Comparison of ENCODE assay signal across 1 cellular context in the genomic region with DNA sequence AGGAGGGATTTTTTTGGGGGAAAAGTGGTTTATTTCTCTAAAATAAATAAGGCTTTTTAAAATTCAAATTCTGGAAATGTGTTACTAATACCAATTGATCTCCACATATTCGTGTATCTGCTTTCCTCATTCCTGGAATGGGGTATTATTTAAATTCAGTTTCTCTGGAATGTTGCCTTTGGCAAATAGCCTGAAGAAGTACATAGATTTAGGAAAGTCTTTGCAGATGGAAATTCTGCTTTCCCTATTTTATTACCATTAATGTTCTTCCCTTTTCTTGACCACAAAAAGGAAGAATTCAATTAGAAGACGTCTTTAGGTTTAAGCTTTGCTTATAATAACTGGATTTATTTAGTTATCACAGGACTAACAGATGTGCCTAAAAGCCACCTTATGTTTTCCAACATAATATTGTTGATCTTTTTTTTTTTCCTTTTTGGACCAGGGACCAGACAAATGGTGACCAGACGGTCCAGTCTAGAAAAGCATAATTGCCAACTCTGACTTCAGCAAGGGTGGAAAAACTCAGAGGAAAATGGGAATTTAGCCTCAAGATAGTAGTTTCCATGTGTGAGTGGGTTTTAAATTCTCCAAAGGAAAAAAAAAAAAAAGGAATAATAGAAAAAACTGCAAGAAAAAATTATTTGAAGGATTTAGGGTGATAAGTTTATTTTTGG.
TF ChIP-seq lines count a peak whose summit lies in the region.

No MANE protein-coding gene starts in this region.

TF ChIP-seq in GM23338, 12 proteins besides CTCF, POLR2A, EP300 and RAD21 (continued from another document):
- TF ChIP-seq, protein P1, sequence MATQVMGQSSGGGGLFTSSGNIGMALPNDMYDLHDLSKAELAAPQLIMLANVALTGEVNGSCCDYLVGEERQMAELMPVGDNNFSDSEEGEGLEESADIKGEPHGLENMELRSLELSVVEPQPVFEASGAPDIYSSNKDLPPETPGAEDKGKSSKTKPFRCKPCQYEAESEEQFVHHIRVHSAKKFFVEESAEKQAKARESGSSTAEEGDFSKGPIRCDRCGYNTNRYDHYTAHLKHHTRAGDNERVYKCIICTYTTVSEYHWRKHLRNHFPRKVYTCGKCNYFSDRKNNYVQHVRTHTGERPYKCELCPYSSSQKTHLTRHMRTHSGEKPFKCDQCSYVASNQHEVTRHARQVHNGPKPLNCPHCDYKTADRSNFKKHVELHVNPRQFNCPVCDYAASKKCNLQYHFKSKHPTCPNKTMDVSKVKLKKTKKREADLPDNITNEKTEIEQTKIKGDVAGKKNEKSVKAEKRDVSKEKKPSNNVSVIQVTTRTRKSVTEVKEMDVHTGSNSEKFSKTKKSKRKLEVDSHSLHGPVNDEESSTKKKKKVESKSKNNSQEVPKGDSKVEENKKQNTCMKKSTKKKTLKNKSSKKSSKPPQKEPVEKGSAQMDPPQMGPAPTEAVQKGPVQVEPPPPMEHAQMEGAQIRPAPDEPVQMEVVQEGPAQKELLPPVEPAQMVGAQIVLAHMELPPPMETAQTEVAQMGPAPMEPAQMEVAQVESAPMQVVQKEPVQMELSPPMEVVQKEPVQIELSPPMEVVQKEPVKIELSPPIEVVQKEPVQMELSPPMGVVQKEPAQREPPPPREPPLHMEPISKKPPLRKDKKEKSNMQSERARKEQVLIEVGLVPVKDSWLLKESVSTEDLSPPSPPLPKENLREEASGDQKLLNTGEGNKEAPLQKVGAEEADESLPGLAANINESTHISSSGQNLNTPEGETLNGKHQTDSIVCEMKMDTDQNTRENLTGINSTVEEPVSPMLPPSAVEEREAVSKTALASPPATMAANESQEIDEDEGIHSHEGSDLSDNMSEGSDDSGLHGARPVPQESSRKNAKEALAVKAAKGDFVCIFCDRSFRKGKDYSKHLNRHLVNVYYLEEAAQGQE (IDR thresholded peaks at IDR 0.05; ENCODE audit: unreplicated experiment) = no peak
- TF ChIP-seq, protein P2, sequence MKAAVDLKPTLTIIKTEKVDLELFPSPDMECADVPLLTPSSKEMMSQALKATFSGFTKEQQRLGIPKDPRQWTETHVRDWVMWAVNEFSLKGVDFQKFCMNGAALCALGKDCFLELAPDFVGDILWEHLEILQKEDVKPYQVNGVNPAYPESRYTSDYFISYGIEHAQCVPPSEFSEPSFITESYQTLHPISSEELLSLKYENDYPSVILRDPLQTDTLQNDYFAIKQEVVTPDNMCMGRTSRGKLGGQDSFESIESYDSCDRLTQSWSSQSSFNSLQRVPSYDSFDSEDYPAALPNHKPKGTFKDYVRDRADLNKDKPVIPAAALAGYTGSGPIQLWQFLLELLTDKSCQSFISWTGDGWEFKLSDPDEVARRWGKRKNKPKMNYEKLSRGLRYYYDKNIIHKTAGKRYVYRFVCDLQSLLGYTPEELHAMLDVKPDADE (IDR thresholded peaks at IDR 0.05) = no peak
- TF ChIP-seq STAT1 (IDR thresholded peaks at IDR 0.05; ENCODE audit: unreplicated experiment) (no peak), EZH2 (IDR thresholded peaks at IDR 0.05; ENCODE audit: low read depth, unreplicated experiment) (no peak), ZNF114 (CRISPR knock-in tag; IDR thresholded peaks at IDR 0.05) (no peak)
- TF ChIP-seq, protein P3, sequence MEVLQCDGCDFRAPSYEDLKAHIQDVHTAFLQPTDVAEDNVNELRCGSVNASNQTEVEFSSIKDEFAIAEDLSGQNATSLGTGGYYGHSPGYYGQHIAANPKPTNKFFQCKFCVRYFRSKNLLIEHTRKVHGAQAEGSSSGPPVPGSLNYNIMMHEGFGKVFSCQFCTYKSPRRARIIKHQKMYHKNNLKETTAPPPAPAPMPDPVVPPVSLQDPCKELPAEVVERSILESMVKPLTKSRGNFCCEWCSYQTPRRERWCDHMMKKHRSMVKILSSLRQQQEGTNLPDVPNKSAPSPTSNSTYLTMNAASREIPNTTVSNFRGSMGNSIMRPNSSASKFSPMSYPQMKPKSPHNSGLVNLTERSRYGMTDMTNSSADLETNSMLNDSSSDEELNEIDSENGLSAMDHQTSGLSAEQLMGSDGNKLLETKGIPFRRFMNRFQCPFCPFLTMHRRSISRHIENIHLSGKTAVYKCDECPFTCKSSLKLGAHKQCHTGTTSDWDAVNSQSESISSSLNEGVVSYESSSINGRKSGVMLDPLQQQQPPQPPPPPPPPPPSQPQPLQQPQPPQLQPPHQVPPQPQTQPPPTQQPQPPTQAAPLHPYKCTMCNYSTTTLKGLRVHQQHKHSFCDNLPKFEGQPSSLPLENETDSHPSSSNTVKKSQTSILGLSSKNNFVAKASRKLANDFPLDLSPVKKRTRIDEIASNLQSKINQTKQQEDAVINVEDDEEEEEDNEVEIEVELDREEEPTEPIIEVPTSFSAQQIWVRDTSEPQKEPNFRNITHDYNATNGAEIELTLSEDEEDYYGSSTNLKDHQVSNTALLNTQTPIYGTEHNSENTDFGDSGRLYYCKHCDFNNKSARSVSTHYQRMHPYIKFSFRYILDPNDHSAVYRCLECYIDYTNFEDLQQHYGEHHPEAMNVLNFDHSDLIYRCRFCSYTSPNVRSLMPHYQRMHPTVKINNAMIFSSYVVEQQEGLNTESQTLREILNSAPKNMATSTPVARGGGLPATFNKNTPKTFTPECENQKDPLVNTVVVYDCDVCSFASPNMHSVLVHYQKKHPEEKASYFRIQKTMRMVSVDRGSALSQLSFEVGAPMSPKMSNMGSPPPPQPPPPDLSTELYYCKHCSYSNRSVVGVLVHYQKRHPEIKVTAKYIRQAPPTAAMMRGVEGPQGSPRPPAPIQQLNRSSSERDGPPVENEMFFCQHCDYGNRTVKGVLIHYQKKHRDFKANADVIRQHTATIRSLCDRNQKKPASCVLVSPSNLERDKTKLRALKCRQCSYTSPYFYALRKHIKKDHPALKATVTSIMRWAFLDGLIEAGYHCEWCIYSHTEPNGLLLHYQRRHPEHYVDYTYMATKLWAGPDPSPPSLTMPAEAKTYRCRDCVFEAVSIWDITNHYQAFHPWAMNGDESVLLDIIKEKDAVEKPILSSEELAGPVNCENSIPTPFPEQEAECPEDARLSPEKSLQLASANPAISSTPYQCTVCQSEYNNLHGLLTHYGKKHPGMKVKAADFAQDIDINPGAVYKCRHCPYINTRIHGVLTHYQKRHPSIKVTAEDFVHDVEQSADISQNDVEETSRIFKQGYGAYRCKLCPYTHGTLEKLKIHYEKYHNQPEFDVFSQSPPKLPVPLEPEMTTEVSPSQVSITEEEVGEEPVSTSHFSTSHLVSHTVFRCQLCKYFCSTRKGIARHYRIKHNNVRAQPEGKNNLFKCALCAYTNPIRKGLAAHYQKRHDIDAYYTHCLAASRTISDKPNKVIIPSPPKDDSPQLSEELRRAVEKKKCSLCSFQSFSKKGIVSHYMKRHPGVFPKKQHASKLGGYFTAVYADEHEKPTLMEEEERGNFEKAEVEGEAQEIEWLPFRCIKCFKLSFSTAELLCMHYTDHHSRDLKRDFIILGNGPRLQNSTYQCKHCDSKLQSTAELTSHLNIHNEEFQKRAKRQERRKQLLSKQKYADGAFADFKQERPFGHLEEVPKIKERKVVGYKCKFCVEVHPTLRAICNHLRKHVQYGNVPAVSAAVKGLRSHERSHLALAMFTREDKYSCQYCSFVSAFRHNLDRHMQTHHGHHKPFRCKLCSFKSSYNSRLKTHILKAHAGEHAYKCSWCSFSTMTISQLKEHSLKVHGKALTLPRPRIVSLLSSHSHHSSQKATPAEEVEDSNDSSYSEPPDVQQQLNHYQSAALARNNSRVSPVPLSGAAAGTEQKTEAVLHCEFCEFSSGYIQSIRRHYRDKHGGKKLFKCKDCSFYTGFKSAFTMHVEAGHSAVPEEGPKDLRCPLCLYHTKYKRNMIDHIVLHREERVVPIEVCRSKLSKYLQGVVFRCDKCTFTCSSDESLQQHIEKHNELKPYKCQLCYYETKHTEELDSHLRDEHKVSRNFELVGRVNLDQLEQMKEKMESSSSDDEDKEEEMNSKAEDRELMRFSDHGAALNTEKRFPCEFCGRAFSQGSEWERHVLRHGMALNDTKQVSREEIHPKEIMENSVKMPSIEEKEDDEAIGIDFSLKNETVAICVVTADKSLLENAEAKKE (CRISPR knock-in tag; IDR thresholded peaks at IDR 0.05) = no peak
